1 cellular context compared by ENCODE assay signal in genomic region chr13:59088716-59089115, GRCh38.
TF ChIP-seq lines count a peak whose summit lies in the region.

No MANE protein-coding gene starts in this region.

TF ChIP-seq in SK-N-SH treated with all-trans-retinoic acid at 6 μM for 48 hours, 23 proteins besides CTCF, POLR2A, EP300 and RAD21 (continued from another document):
- TF ChIP-seq PATZ1 (CRISPR knock-in tag; IDR thresholded peaks at IDR 0.05; ENCODE audit: borderline replicate concordance) (no peak), BACH2 (CRISPR knock-in tag; IDR thresholded peaks at IDR 0.05; ENCODE audit: borderline replicate concordance) (no peak), ZNF70 (CRISPR knock-in tag; IDR thresholded peaks at IDR 0.05) (no peak), TCF4 (CRISPR knock-in tag; IDR thresholded peaks at IDR 0.05; ENCODE audit: borderline replicate concordance) (no peak), PPARA (CRISPR knock-in tag; IDR thresholded peaks at IDR 0.05; ENCODE audit: borderline replicate concordance) (no peak), ARNTL (CRISPR knock-in tag; IDR thresholded peaks at IDR 0.05; ENCODE audit: borderline replicate concordance, low read depth) (no peak), ZFP30 (CRISPR knock-in tag; IDR thresholded peaks at IDR 0.05) (no peak), SNAI2 (CRISPR knock-in tag; IDR thresholded peaks at IDR 0.05) (no peak), TOX (CRISPR knock-in tag; IDR thresholded peaks at IDR 0.05; ENCODE audit: borderline replicate concordance) (no peak), POU6F1 (CRISPR knock-in tag; IDR thresholded peaks at IDR 0.05; ENCODE audit: borderline replicate concordance, low read depth) (no peak), ZNF565 (CRISPR knock-in tag; conservative IDR thresholded peaks at IDR 0.05; ENCODE audit: low read depth) (no peak), OSR1 (CRISPR knock-in tag; IDR thresholded peaks at IDR 0.05) (no peak), TSHZ2 (CRISPR knock-in tag; IDR thresholded peaks at IDR 0.05) (no peak), CSDC2 (CRISPR knock-in tag; IDR thresholded peaks at IDR 0.05) (no peak), ZFP3 (CRISPR knock-in tag; IDR thresholded peaks at IDR 0.05) (no peak), RARB (CRISPR knock-in tag; IDR thresholded peaks at IDR 0.05) (no peak), ZC3H10 (CRISPR knock-in tag; IDR thresholded peaks at IDR 0.05) (no peak)
